1 cellular context compared by ENCODE assay signal in genomic region chr11:47391077-47391583, GRCh38.
A peak's percentile ranks its signal among the peaks of the same experiment; 100 is the strongest.
TF ChIP-seq lines count a peak whose summit lies in the region.

No MANE protein-coding gene starts in this region.

TF ChIP-seq in GM12878, 131 proteins besides CTCF, POLR2A, EP300 and RAD21 (continues in another document):
- TF ChIP-seq ZNF687 (IDR thresholded peaks at IDR 0.05) = peak; percentile 85
- TF ChIP-seq IKZF1 (conservative IDR thresholded peaks at IDR 0.05) = peak; percentile 70
- TF ChIP-seq ZSCAN29 (IDR thresholded peaks at IDR 0.05) = no peak
- TF ChIP-seq SP1 (IDR thresholded peaks at IDR 0.05; ENCODE audit: low read depth, low read length) = peak; percentile 50
- no peak for TF ChIP-seq KDM1A (IDR thresholded peaks at IDR 0.05; ENCODE audit: borderline replicate concordance)
- peak; percentile 80 for TF ChIP-seq SMARCA5 (IDR thresholded peaks at IDR 0.05)
- peak; percentile 64; the same call in 1 of the 2 replicates for TF ChIP-seq PAX5 (IDR thresholded peaks at IDR 0.05; ENCODE audit: borderline replicate concordance, low read depth, low read length)
- TF ChIP-seq IKZF2 (IDR thresholded peaks at IDR 0.05) = peak; percentile 78 to 85
- TF ChIP-seq ZBTB11 (CRISPR knock-in tag; IDR thresholded peaks at IDR 0.05) = no peak
- 0 out of 2 replicates have a peak, but pooled peaks have one; percentile 30 for TF ChIP-seq ATF7 (IDR thresholded peaks at IDR 0.05; ENCODE audit: low read depth)
- peak; percentile 47; the same call in 1 of the 2 replicates for TF ChIP-seq BCL11A (IDR thresholded peaks at IDR 0.05; ENCODE audit: low read depth, low read length)
- no peak for TF ChIP-seq WRNIP1 (IDR thresholded peaks at IDR 0.05; ENCODE audit: borderline replicate concordance, low read depth, low read length)
- TF ChIP-seq MYC (IDR thresholded peaks at IDR 0.05; ENCODE audit: insufficient read depth, insufficient read length, insufficient replicate concordance, low read length, severe bottlenecking) = no peak
- peak; percentile 80 for TF ChIP-seq EED (IDR thresholded peaks at IDR 0.05; ENCODE audit: low read depth)
- 0 out of 2 replicates have a peak, but pooled peaks have one; percentile 32 for TF ChIP-seq MTA2 (IDR thresholded peaks at IDR 0.05; ENCODE audit: low read depth)
- no peak for TF ChIP-seq CBFB (IDR thresholded peaks at IDR 0.05; ENCODE audit: low read depth)
- TF ChIP-seq, protein P1, sequence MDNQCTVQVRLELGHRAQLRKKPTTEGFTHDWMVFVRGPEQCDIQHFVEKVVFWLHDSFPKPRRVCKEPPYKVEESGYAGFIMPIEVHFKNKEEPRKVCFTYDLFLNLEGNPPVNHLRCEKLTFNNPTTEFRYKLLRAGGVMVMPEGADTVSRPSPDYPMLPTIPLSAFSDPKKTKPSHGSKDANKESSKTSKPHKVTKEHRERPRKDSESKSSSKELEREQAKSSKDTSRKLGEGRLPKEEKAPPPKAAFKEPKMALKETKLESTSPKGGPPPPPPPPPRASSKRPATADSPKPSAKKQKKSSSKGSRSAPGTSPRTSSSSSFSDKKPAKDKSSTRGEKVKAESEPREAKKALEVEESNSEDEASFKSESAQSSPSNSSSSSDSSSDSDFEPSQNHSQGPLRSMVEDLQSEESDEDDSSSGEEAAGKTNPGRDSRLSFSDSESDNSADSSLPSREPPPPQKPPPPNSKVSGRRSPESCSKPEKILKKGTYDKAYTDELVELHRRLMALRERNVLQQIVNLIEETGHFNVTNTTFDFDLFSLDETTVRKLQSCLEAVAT (IDR thresholded peaks at IDR 0.05) = peak; percentile 54; the same call in 1 of the 2 replicates
- TF ChIP-seq, protein P2, sequence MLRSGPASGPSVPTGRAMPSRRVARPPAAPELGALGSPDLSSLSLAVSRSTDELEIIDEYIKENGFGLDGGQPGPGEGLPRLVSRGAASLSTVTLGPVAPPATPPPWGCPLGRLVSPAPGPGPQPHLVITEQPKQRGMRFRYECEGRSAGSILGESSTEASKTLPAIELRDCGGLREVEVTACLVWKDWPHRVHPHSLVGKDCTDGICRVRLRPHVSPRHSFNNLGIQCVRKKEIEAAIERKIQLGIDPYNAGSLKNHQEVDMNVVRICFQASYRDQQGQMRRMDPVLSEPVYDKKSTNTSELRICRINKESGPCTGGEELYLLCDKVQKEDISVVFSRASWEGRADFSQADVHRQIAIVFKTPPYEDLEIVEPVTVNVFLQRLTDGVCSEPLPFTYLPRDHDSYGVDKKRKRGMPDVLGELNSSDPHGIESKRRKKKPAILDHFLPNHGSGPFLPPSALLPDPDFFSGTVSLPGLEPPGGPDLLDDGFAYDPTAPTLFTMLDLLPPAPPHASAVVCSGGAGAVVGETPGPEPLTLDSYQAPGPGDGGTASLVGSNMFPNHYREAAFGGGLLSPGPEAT (IDR thresholded peaks at IDR 0.05; ENCODE audit: low read depth) = peak; percentile 92
- no peak for TF ChIP-seq ZBTB33 (IDR thresholded peaks at IDR 0.05)
- 0 out of 2 replicates have a peak, but pooled peaks have one; percentile 53 for TF ChIP-seq GATAD2B (conservative IDR thresholded peaks at IDR 0.05; ENCODE audit: low read depth)
- TF ChIP-seq NBN (IDR thresholded peaks at IDR 0.05) = 0 out of 2 replicates have a peak, but pooled peaks have one; percentile 48
- TF ChIP-seq MEF2A (IDR thresholded peaks at IDR 0.05; ENCODE audit: insufficient read depth, low read depth, low read length) = no peak
- 0 out of 2 replicates have a peak, but pooled peaks have one; percentile 43 for TF ChIP-seq BACH1 (IDR thresholded peaks at IDR 0.05; ENCODE audit: borderline replicate concordance)
- TF ChIP-seq, protein P3, sequence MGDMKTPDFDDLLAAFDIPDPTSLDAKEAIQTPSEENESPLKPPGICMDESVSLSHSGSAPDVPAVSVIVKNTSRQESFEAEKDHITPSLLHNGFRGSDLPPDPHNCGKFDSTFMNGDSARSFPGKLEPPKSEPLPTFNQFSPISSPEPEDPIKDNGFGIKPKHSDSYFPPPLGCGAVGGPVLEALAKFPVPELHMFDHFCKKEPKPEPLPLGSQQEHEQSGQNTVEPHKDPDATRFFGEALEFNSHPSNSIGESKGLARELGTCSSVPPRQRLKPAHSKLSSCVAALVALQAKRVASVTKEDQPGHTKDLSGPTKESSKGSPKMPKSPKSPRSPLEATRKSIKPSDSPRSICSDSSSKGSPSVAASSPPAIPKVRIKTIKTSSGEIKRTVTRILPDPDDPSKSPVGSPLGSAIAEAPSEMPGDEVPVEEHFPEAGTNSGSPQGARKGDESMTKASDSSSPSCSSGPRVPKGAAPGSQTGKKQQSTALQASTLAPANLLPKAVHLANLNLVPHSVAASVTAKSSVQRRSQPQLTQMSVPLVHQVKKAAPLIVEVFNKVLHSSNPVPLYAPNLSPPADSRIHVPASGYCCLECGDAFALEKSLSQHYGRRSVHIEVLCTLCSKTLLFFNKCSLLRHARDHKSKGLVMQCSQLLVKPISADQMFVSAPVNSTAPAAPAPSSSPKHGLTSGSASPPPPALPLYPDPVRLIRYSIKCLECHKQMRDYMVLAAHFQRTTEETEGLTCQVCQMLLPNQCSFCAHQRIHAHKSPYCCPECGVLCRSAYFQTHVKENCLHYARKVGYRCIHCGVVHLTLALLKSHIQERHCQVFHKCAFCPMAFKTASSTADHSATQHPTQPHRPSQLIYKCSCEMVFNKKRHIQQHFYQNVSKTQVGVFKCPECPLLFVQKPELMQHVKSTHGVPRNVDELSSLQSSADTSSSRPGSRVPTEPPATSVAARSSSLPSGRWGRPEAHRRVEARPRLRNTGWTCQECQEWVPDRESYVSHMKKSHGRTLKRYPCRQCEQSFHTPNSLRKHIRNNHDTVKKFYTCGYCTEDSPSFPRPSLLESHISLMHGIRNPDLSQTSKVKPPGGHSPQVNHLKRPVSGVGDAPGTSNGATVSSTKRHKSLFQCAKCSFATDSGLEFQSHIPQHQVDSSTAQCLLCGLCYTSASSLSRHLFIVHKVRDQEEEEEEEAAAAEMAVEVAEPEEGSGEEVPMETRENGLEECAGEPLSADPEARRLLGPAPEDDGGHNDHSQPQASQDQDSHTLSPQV (IDR thresholded peaks at IDR 0.05) = 0 out of 2 replicates have a peak, but pooled peaks have one; percentile 12
- no peak for TF ChIP-seq RBBP5 (conservative IDR thresholded peaks at IDR 0.05)
- TF ChIP-seq, protein P4, sequence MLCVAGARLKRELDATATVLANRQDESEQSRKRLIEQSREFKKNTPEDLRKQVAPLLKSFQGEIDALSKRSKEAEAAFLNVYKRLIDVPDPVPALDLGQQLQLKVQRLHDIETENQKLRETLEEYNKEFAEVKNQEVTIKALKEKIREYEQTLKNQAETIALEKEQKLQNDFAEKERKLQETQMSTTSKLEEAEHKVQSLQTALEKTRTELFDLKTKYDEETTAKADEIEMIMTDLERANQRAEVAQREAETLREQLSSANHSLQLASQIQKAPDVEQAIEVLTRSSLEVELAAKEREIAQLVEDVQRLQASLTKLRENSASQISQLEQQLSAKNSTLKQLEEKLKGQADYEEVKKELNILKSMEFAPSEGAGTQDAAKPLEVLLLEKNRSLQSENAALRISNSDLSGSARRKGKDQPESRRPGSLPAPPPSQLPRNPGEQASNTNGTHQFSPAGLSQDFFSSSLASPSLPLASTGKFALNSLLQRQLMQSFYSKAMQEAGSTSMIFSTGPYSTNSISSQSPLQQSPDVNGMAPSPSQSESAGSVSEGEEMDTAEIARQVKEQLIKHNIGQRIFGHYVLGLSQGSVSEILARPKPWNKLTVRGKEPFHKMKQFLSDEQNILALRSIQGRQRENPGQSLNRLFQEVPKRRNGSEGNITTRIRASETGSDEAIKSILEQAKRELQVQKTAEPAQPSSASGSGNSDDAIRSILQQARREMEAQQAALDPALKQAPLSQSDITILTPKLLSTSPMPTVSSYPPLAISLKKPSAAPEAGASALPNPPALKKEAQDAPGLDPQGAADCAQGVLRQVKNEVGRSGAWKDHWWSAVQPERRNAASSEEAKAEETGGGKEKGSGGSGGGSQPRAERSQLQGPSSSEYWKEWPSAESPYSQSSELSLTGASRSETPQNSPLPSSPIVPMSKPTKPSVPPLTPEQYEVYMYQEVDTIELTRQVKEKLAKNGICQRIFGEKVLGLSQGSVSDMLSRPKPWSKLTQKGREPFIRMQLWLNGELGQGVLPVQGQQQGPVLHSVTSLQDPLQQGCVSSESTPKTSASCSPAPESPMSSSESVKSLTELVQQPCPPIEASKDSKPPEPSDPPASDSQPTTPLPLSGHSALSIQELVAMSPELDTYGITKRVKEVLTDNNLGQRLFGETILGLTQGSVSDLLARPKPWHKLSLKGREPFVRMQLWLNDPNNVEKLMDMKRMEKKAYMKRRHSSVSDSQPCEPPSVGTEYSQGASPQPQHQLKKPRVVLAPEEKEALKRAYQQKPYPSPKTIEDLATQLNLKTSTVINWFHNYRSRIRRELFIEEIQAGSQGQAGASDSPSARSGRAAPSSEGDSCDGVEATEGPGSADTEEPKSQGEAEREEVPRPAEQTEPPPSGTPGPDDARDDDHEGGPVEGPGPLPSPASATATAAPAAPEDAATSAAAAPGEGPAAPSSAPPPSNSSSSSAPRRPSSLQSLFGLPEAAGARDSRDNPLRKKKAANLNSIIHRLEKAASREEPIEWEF (IDR thresholded peaks at IDR 0.05; ENCODE audit: insufficient replicate concordance, low read depth, low read length) = no peak
- peak; percentile 67 for TF ChIP-seq DPF2 (IDR thresholded peaks at IDR 0.05)
- peak; percentile 48; the same call in 1 of the 2 replicates for TF ChIP-seq MXI1 (IDR thresholded peaks at IDR 0.05; ENCODE audit: low read depth, low read length)
